Comparison of ENCODE assay signal across 8 cellular contexts in the genomic region with DNA sequence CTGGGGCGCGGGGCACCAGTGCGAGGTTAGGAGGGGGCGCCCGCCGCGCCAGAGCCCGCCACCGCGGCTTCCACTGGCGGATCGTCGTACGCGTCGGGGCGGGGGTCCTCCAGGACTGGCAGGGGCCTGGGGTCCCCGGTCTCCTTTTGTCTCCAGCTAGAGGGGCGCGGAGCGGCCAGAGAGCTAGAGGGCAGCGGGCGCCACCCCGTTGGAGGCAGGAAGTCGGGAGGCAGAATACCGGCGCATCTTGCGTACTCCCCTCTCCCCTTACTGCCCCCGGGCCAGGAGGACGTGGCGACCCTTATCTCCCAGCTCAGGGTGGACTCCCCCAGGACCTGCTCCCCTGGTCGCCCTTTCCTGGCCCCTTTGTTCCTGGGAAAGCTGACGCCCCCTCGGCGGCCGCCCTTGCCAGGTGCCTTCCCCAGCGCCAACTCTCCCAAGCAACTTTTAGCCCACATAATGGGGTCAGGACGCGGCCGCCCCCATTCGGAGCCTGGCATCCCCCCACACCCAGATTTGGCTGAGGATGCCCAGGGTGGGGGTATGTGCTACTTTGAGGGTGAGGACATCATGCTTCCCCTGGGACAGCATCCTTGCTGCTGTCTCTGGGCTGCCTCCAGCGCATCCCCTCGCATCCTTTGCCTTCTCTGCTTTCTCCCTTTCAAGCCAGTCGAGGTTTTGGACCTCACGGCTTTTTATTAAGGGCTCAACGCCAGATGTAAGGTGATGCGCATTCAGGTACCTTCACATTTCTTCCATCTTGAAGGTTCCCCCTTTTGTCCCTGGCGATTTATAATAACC. TPM values are rescaled to one million over a fixed set of nuclear protein-coding genes. Genes with fewer than 3 reads are reported as not detected.
DNase-seq lines count a peak whose midpoint lies in the region; ATAC-seq and TF ChIP-seq lines count a peak whose summit lies in the region.

No MANE protein-coding gene starts in this region.

- no peaks in the 10 kb centered on the region for H3K36me3 ChIP-seq in rectal smooth muscle tissue (ENCODE audit: control insufficient read depth, insufficient read depth, low read length)

- no peaks in the 10 kb centered on the region for H3K27me3 ChIP-seq in rectal smooth muscle tissue (ENCODE audit: control insufficient read depth, insufficient read depth, low read length)

- H3K9ac ChIP-seq in rectal smooth muscle tissue (ENCODE audit: low read length), result no peak overlapping the region

- H3K4me3 ChIP-seq in fibroblast of villous mesenchyme (ENCODE audit: low read depth, low read length) (peak overlapping the region; percentile 47), rectal smooth muscle tissue (ENCODE audit: low read length) (peak overlapping the region; percentile 65)

- H3K27me3 Mint-ChIP-seq in T-helper 1 cell treated with Interleukin-12 subunit alpha and Interleukin-12 subunit beta and Interleukin-4 antibody, amounts not matched to agents 30 μg/mL and 1 μg/mL, for 36 hours (ENCODE audit: low read depth), result peaks cover 13% of the 10 kb centered on the region

- H3K4me1 Mint-ChIP-seq in T-helper 1 cell treated with Interleukin-12 subunit alpha and Interleukin-12 subunit beta and Interleukin-4 antibody, amounts not matched to agents 30 μg/mL and 1 μg/mL, for 36 hours (ENCODE audit: low read depth), result peaks cover 12% of the 10 kb centered on the region

- peak overlapping the region; percentile 90 for H3K4me3 Mint-ChIP-seq in T-helper 1 cell treated with Interleukin-12 subunit alpha and Interleukin-12 subunit beta and Interleukin-4 antibody, amounts not matched to agents 30 μg/mL and 1 μg/mL, for 36 hours

- ATAC-seq in GM21717 (IDR thresholded peaks at IDR 0.05; ENCODE audit: unreplicated experiment), result peak; percentile 11

- TF ChIP-seq CTCF in fibroblast of villous mesenchyme (IDR thresholded peaks at IDR 0.05; ENCODE audit: insufficient read depth, low read depth, low read length), result no peak

- peak overlapping the region; percentile 49 for H3K27ac Mint-ChIP-seq in T-helper 1 cell treated with Interleukin-12 subunit alpha and Interleukin-12 subunit beta and Interleukin-4 antibody, amounts not matched to agents 30 μg/mL and 1 μg/mL, for 36 hours

- H3K36me3 Mint-ChIP-seq in T-helper 1 cell treated with Interleukin-12 subunit alpha and Interleukin-12 subunit beta and Interleukin-4 antibody, amounts not matched to agents 30 μg/mL and 1 μg/mL, for 36 hours (ENCODE audit: low read depth), result peaks cover 1% of the 10 kb centered on the region

- no peaks in the 10 kb centered on the region for H3K9me3 Mint-ChIP-seq in T-helper 1 cell treated with Interleukin-12 subunit alpha and Interleukin-12 subunit beta and Interleukin-4 antibody, amounts not matched to agents 30 μg/mL and 1 μg/mL, for 36 hours

- H3K4me1 ChIP-seq in rectal smooth muscle tissue (ENCODE audit: control insufficient read depth, insufficient read depth, low read length), result no peaks in the 10 kb centered on the region

- no peak overlapping the region for H3K27ac ChIP-seq in rectal smooth muscle tissue (ENCODE audit: low read depth, low read length)

- DNase-seq in Daoy (ENCODE audit: low read depth) (peak; percentile 7), fibroblast of villous mesenchyme (ENCODE audit: low read depth) (no peak), NCI-H526 treated with DMSO at 0.1 percent for 48 hours (lab: John Stamatoyannopoulos, UW) (no peak), NCI-H524 treated with DMSO at 0.1 percent for 48 hours (lab: John Stamatoyannopoulos, UW) (no peak)
- DNase-seq in stimulated activated naive CD4-positive, alpha-beta T cell treated with Interleukin-2 at 50 U/mL for 16 hours (lab: John Stamatoyannopoulos, UW), result no peak

RNA-seq across cellular contexts. Expression of a gene that starts 1.0 kb away (rescaled TPM):
- 7.5 and 8.2 TPM in 2 replicates for total RNA-seq in Daoy (2014; rRNA removed; shearing (Covaris generic))
- 1.9 and 4.7 TPM in 2 replicates for total RNA-seq in fibroblast of villous mesenchyme
